ENCODE assay signal across 13 cellular contexts in the genomic region with DNA sequence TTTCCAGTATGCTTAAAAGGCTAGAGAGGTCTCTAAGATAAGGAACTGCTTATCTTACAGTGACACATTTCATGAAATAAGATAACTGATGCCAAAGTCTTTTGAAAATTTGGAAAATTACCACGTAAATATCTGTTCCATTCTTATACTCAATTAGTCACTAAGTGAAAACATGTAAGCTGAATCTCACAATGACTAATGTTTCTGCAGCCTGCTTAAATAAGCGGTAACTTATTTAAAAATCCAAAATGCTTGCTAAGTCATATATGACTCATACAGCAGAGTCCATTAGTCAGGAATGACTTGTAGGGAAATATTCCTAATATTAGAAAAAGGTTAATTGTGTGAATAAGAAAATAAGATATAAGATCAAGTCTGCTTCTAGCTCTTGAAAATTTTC. TPM values are rescaled to one million over a fixed set of nuclear protein-coding genes. Genes with fewer than 3 reads are reported as not detected.
A peak's percentile ranks its signal among the peaks of the same experiment; 100 is the strongest.
DNase-seq lines count a peak whose midpoint lies in the region; ATAC-seq, FAIRE-seq and TF ChIP-seq lines count a peak whose summit lies in the region.
"Had no signal": no experiment of that assay in that cellular context is flagged by ENCODE, and none has a peak within 500 bp of the region (broad histone marks: within the 10 kb centered on the region; RNA-seq: fewer than 3 reads in every experiment).

No MANE protein-coding gene starts in this region.

- H4K20me1 ChIP-seq in GM12878 (ENCODE audit: control insufficient read depth, insufficient read depth): no peaks in the 10 kb centered on the region

- no peak for TF ChIP-seq EP300 in GM12878 (IDR thresholded peaks at IDR 0.05; ENCODE audit: borderline replicate concordance in 1 of 2, control insufficient read depth in 1 of 2, low read depth in 2 of 2, low read length in 2 of 2)

- no peaks in the 10 kb centered on the region for H3K79me2 ChIP-seq in GM12878 (ENCODE audit: control insufficient read depth, insufficient read depth, low read length)
- H3K79me2 ChIP-seq: parathyroid adenoma had no signal

- DNase-seq in Calu3 (no peak), GM12878 (ENCODE audit: low read depth, low spot score) (no peak), lung microvascular endothelial cell (ENCODE audit: low read depth in 2 of 2) (peak; percentile 1 to 39), pons (ENCODE audit: low spot score) (no peak), WERI-Rb-1 (no peak)
- DNase-seq: activated CD4-positive, alpha-beta T cell treated with anti-CD3 and anti-CD28 coated beads, Interleukin-2, amount 50 U/mL, for 4 hours; DMS79 treated with DMSO at 0.1 percent for 48 hours; MG63 had no signal

- in situ Hi-C loops in GM12878 (cut with MboI): no loop called here

- intact Hi-C loops in Calu3 (cut with micrococcal nuclease; ENCODE audit: unreplicated experiment) (loop anchor here (5.0 to 10.0 kb wide), 2 partner anchors 40 to 687 kb away; no protein-coding TSS in a partner anchor), GM12878 (cut with micrococcal nuclease; ENCODE audit: unreplicated experiment) (no loop called here)

- 42% methylated on average over 2 of the region's 2 CpGs for WGBS in GM12878 (ENCODE audit: insufficient coverage, insufficient replicate concordance, low lambda C conversion rate, missing lambda C conversion rate)

- SMC1A ChIA-PET in GM12878 (lab: Charles Lee; ENCODE audit: uncharacterized antibody, unreplicated experiment): interaction anchor here (0.7 to 9.8 kb wide), 7 partner anchors 38 to 455 kb away, joined by 3 to 218 read pairs (median 6); no protein-coding TSS in a partner anchor

- BruUV-seq in Calu3 (replicated peaks; lab: Mats Ljungman, UMichigan) (no TSS peak), GM12878 (replicated peaks; lab: Mats Ljungman, UMichigan) (no TSS peak)

- POLR2A ChIA-PET in GM12878 (lab: Charles Lee): interaction anchor here (1.1 kb wide), 1 partner anchor 227 kb away, joined by 3 read pairs; no protein-coding TSS in a partner anchor

- CTCF ChIA-PET in Calu3 (lab: Charles Lee) (interaction anchor here (0.6 kb wide), 1 partner anchor 226 kb away, joined by 3 read pairs; no protein-coding TSS in a partner anchor), GM12878 (lab: Yijun Ruan, JAX) (interaction anchor here (0.6 to 6.6 kb wide), 11 partner anchors 28 to 455 kb away, joined by 3 to 101 read pairs (median 4); a partner anchor contains a TSS)

- TF ChIP-seq RAD21 in GM12878 (IDR thresholded peaks at IDR 0.05; ENCODE audit: insufficient read depth, low read depth, low read length): no peak

- H3K27me3 ChIP-seq in GM12878 (replicated peaks in 1 of 2; ENCODE audit: control insufficient read depth in 2 of 2, insufficient read depth in 2 of 2, low read length in 1 of 2) (no peaks in the 10 kb centered on the region), WERI-Rb-1 (ENCODE audit: insufficient read depth, low read depth, severe bottlenecking) (no peaks in the 10 kb centered on the region)
- H3K27me3 ChIP-seq: MG63 had no signal

- H3K4me3 Mint-ChIP-seq in Calu3 (ENCODE audit: low read depth, unreplicated experiment): peak overlapping the region; percentile 37

- FAIRE-seq in GM12878 (lab: Jason Lieb, UNC): no peak

- no peak overlapping the region for H3K9ac ChIP-seq in GM12878 (ENCODE audit: control insufficient read depth, insufficient read depth, low read length)
- H3K9ac ChIP-seq: parathyroid adenoma had no signal

- peaks cover 11% of the 10 kb centered on the region for H3K36me3 Mint-ChIP-seq in Calu3 (ENCODE audit: insufficient read depth, unreplicated experiment)
- H3K36me3 Mint-ChIP-seq: brain had no signal

- peaks cover 58% of the 10 kb centered on the region for H3K4me1 Mint-ChIP-seq in Calu3 (ENCODE audit: low read depth, unreplicated experiment)

- RAD21 ChIA-PET in GM12878 (lab: Charles Lee; ENCODE audit: unreplicated experiment): interaction anchor here (0.7 to 7.8 kb wide), 5 partner anchors 251 to 459 kb away, joined by 3 to 114 read pairs (median 3); no protein-coding TSS in a partner anchor

- no peaks in the 10 kb centered on the region for H3K27me3 Mint-ChIP-seq in Calu3 (ENCODE audit: unreplicated experiment)
- H3K27me3 Mint-ChIP-seq: brain had no signal

- no peak overlapping the region for H2AFZ ChIP-seq in GM12878 (ENCODE audit: control insufficient read depth, low read depth, low read length)
- H2AFZ ChIP-seq: parathyroid adenoma had no signal

- H3K9me3 Mint-ChIP-seq in Calu3 (ENCODE audit: low read depth, unreplicated experiment): no peaks in the 10 kb centered on the region
- H3K9me3 Mint-ChIP-seq: brain had no signal

- TF ChIP-seq POLR2A in GM12878 (IDR thresholded peaks at IDR 0.05; ENCODE audit: low read depth, low read length): no peak

- H3K27ac ChIP-seq in GM12878 (ENCODE audit: control insufficient read depth, insufficient read depth) (no peak overlapping the region), WERI-Rb-1 (no peak overlapping the region)
- H3K27ac ChIP-seq: parathyroid adenoma had no signal

- no peak for TF ChIP-seq CTCF in Calu3 (IDR thresholded peaks at IDR 0.05; ENCODE audit: unreplicated experiment)
- TF ChIP-seq CTCF in GM12878 (IDR thresholded peaks at IDR 0.05 in 2 of 3, conservative IDR thresholded peaks at IDR 0.05 in 1 of 3; ENCODE audit: control insufficient read depth in 2 of 3, extremely low read depth in 1 of 3, insufficient read depth in 1 of 3, low read depth in 3 of 3, low read length in 3 of 3): no peak
- no peak for TF ChIP-seq CTCF in WERI-Rb-1 (IDR thresholded peaks at IDR 0.05; ENCODE audit: low read depth, low read length)

- peaks cover 11% of the 10 kb centered on the region for H3K4me1 ChIP-seq in GM12878 (ENCODE audit: control insufficient read depth, insufficient read depth, low read length)
- H3K4me1 ChIP-seq: parathyroid adenoma had no signal

- peak overlapping the region; percentile 93 for H3K27ac Mint-ChIP-seq in Calu3 (ENCODE audit: unreplicated experiment)
- H3K27ac Mint-ChIP-seq: brain had no signal

- no peaks in the 10 kb centered on the region; the same call in 2 of the 3 replicates for H3K9me3 ChIP-seq in GM12878 (replicated peaks; ENCODE audit: control insufficient read depth, insufficient read depth, low read length)
- no peaks in the 10 kb centered on the region for H3K9me3 ChIP-seq in WERI-Rb-1 (ENCODE audit: severe bottlenecking)
- H3K9me3 ChIP-seq: MG63 had no signal

- ATAC-seq in HG02938 (IDR thresholded peaks at IDR 0.05; ENCODE audit: unreplicated experiment) (peak; percentile 49), GM12878 (peak; percentile 25), HG03571 (IDR thresholded peaks at IDR 0.05; ENCODE audit: unreplicated experiment) (no peak), GM21723 (IDR thresholded peaks at IDR 0.05; ENCODE audit: unreplicated experiment) (no peak)

- H3K4me3 ChIP-seq in GM12878: no peak overlapping the region
- no peak overlapping the region for H3K4me3 ChIP-seq in WERI-Rb-1 (ENCODE audit: low read depth, low read length)
- H3K4me3 ChIP-seq: MG63 had no signal

- H3K36me3 ChIP-seq in GM12878 (ENCODE audit: control insufficient read depth in 2 of 2, insufficient read depth in 2 of 2, low read length in 1 of 2) (no peaks in the 10 kb centered on the region), WERI-Rb-1 (no peaks in the 10 kb centered on the region)
- H3K36me3 ChIP-seq: MG63 had no signal

- no peak overlapping the region for H3K4me2 ChIP-seq in GM12878 (ENCODE audit: control insufficient read depth, insufficient read depth)

TF ChIP-seq in GM12878, 131 proteins besides CTCF, POLR2A, EP300 and RAD21 (continues in another document):
- TF ChIP-seq JUNB (IDR thresholded peaks at IDR 0.05) (peak; percentile 89), CBFB (IDR thresholded peaks at IDR 0.05; ENCODE audit: low read depth) (no peak), EGR1 (IDR thresholded peaks at IDR 0.05; ENCODE audit: borderline replicate concordance in 1 of 2, low read depth in 2 of 2, low read length in 2 of 2) (no peak), IKZF2 (IDR thresholded peaks at IDR 0.05) (peak; percentile 38 to 56; a peak in 3 of 4 replicates), ZSCAN29 (IDR thresholded peaks at IDR 0.05) (no peak), MTA2 (IDR thresholded peaks at IDR 0.05; ENCODE audit: low read depth) (0 out of 2 replicates have a peak, but pooled peaks have one; percentile 38), ZNF24 (IDR thresholded peaks at IDR 0.05) (no peak), NFIC (IDR thresholded peaks at IDR 0.05; ENCODE audit: low read depth, low read length) (peak; percentile 79; the same call in 1 of the 2 replicates)
- TF ChIP-seq, protein P1, sequence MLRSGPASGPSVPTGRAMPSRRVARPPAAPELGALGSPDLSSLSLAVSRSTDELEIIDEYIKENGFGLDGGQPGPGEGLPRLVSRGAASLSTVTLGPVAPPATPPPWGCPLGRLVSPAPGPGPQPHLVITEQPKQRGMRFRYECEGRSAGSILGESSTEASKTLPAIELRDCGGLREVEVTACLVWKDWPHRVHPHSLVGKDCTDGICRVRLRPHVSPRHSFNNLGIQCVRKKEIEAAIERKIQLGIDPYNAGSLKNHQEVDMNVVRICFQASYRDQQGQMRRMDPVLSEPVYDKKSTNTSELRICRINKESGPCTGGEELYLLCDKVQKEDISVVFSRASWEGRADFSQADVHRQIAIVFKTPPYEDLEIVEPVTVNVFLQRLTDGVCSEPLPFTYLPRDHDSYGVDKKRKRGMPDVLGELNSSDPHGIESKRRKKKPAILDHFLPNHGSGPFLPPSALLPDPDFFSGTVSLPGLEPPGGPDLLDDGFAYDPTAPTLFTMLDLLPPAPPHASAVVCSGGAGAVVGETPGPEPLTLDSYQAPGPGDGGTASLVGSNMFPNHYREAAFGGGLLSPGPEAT (IDR thresholded peaks at IDR 0.05; ENCODE audit: low read depth): peak; percentile 55; the same call in 1 of the 2 replicates

RNA-seq across cellular contexts. Expression of a gene that starts 27.8 kb away (rescaled TPM):
- not detected in 2 replicates for total RNA-seq in Calu3 (2022)
- total RNA-seq in GM12878 (2013; cell fraction: nucleolus; rRNA removed): not detected in 2 replicates
- not detected in 2 replicates for total RNA-seq in GM12878 (2014; rRNA removed)
- total RNA-seq in GM12878 (2014; rRNA removed; fragmentation: Illumina TruSeq; extraction: Trizol): not detected in 2 replicates
- not detected in 2 replicates for total RNA-seq in GM12878 (2021)
- polyA plus RNA-seq in GM12878 (2011; ENCODE audit: low read depth): not detected
- not detected in 2 replicates for polyA plus RNA-seq in GM12878 (2011; rRNA removed)
- not detected in 2 replicates for polyA plus RNA-seq in GM12878 (2011; cell fraction: cytosol; rRNA removed)
- 0.22 TPM in 1 of 2 replicates, not detected in the other for polyA plus RNA-seq in GM12878 (2011; cell fraction: nucleus; rRNA removed)
- not detected in 2 replicates for polyA plus RNA-seq in GM12878 (2012)
- polyA plus RNA-seq in GM12878 (2014; fragmentation: Illumina TruSeq; extraction: Trizol): not detected in 2 replicates
- polyA plus RNA-seq in GM12878 (2014; fragmentation: Nextera tagmentation; extraction: Ambion mirVana): not detected
- not detected in 2 replicates for polyA plus RNA-seq in GM12878 (2014; rRNA removed)
- not detected for polyA plus RNA-seq in GM12878 (2016; fragmentation: Nextera tagmentation; extraction: Ambion mirVana)
- polyA minus RNA-seq in GM12878 (2011; rRNA and poly(A)+ RNA removed): not detected in 2 replicates
- not detected in 2 replicates for polyA minus RNA-seq in GM12878 (2011; cell fraction: cytosol; rRNA and poly(A)+ RNA removed)
- polyA minus RNA-seq in GM12878 (2011; cell fraction: nucleus; rRNA and poly(A)+ RNA removed): not detected in 2 replicates
- not detected in 2 replicates for total RNA-seq in lung microvascular endothelial cell

Comparison
In these comparisons a context has a peak if more than half of its experiments do, and no peak if none do; other contexts are left out.
1. DNase-seq: peak in lung microvascular endothelial cell (2 of 2); none in Calu3 (single experiment), GM12878 (single experiment), pons (single experiment) and WERI-Rb-1 (single experiment).
2. ATAC-seq: peak in HG02938 (single experiment) and GM12878 (single experiment); none in HG03571 (single experiment) and GM21723 (single experiment).